ENCODE assay signal across 7 cellular contexts in the genomic region with DNA sequence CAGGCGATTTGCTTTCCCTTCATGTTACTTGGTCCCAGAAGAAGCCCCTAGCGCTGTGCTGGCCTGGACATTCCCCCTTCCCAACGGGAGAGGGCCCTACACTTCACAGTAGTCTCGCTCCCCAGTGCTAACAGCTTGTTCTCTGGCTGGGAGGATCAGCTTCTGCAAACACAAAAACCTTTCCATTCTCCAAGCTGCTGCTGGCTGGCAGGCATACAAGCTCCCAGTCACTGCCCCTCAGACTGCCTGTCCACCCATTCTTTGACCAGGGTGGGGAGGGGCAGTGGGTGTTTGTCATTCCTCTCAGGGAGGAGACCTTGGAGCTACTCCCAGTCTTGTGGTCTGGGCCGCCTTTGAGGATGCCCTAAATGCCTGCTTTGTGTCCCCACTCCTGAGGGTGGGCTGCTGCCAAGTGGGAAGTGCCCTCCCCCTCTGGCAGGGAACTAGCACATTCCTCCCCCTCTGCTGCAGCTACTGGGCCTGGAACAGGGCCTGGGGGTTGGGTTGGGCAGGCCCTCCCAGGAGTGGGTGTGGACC. TPM values are rescaled to one million over a fixed set of nuclear protein-coding genes. Genes with fewer than 3 reads are reported as not detected.
DNase-seq lines count a peak whose midpoint lies in the region; ATAC-seq and TF ChIP-seq lines count a peak whose summit lies in the region.

No MANE protein-coding gene starts in this region.

- DNase-seq in NCI-H1694 (lab: John Stamatoyannopoulos, UW) (peak; percentile 74), cerebellum (ENCODE audit: low spot score) (peak; percentile 50), left colon (peak in 1 of 2 donors; percentile 41), upper lobe of right lung (peak; percentile 79), BE2C (no peak), NCI-H2081 treated with DMSO at 0.1 percent for 48 hours (lab: John Stamatoyannopoulos, UW) (no peak)

- H3K9me3 ChIP-seq in upper lobe of right lung (no peaks in the 10 kb centered on the region), BE2C (no peaks in the 10 kb centered on the region)

- no peak overlapping the region for H3K27ac ChIP-seq in upper lobe of right lung

- H3K4me3 ChIP-seq in upper lobe of right lung (no peak overlapping the region), BE2C (ENCODE audit: low read depth, low read length) (no peak overlapping the region)

- H3K27me3 ChIP-seq in upper lobe of right lung (no peaks in the 10 kb centered on the region), BE2C (no peaks in the 10 kb centered on the region)

- peaks cover 7% of the 10 kb centered on the region for H3K4me1 ChIP-seq in upper lobe of right lung
- H3K4me1 ChIP-seq in BE2C, result no peaks in the 10 kb centered on the region; the same call in 1 of the 2 replicates

- TF ChIP-seq CTCF in upper lobe of right lung (IDR thresholded peaks at IDR 0.05) (no peak), BE2C (IDR thresholded peaks at IDR 0.05; ENCODE audit: low read depth, low read length) (no peak)

- H3K36me3 ChIP-seq in upper lobe of right lung, result no peaks in the 10 kb centered on the region
- no peaks in the 10 kb centered on the region for H3K36me3 ChIP-seq in BE2C

- intact Hi-C loops in left colon (cut with DNase I, micrococcal nuclease) (loop anchor here (2.0 to 10.0 kb wide), 3 partner anchors 65 to 97 kb away; no protein-coding TSS in a partner anchor), upper lobe of right lung (cut with DNase I) (loop anchor here (10.0 kb wide), 1 partner anchor 87 kb away; no protein-coding TSS in a partner anchor)

- ATAC-seq in left colon, result peak; percentile 14
- ATAC-seq in upper lobe of right lung, result peak; percentile 77
- no peak for ATAC-seq in HG03521 (IDR thresholded peaks at IDR 0.05; ENCODE audit: unreplicated experiment)

RNA-seq across cellular contexts. Expression of gene ENHO, which starts 20.8 kb away (rescaled TPM):
- total RNA-seq in cerebellum, result 27.1 TPM
- 1 to 10 TPM in 1 of 2 donors, under 1 TPM in 1; 0.89 to 2.3 TPM for total RNA-seq in left colon
- total RNA-seq in upper lobe of right lung, result 0.61 TPM
- polyA plus RNA-seq in BE2C (2012; ENCODE audit: insufficient read depth, insufficient read length, low read depth), result 2.5 TPM

RNA-seq across cellular contexts. Expression of gene DNAI1, which starts 43.4 kb away (rescaled TPM):
- total RNA-seq in cerebellum, result 13.2 TPM
- not detected for total RNA-seq in left colon
- not detected for total RNA-seq in upper lobe of right lung
- polyA plus RNA-seq in BE2C (2012; ENCODE audit: insufficient read depth, insufficient read length, low read depth), result not detected

RNA-seq across cellular contexts. Expression of gene FAM219A, which starts 43.6 kb away (rescaled TPM):
- total RNA-seq in cerebellum (19.0 TPM), left colon (1 to 10 TPM; 6.8 to 7.2 TPM), upper lobe of right lung (28.8 TPM)
- polyA plus RNA-seq in BE2C (2012; ENCODE audit: insufficient read depth, insufficient read length, low read depth), result 14.5 TPM

Comparison
In these comparisons a context has a peak if more than half of its experiments do, and no peak if none do; other contexts are left out.
1. DNase-seq: peak in NCI-H1694 (single experiment), cerebellum (single experiment) and upper lobe of right lung (single experiment); none in BE2C (single experiment) and NCI-H2081 treated with DMSO at 0.1 percent for 48 hours (single experiment).
2. RNA of gene DNAI1, which starts 43.4 kb away (total RNA-seq): 13.2 TPM in cerebellum (single experiment); not detected in left colon and not detected in upper lobe of right lung (single experiment); every median in the first group is over 10 times any median in the second.